18 cellular contexts compared by ENCODE assay signal in the genomic region with DNA sequence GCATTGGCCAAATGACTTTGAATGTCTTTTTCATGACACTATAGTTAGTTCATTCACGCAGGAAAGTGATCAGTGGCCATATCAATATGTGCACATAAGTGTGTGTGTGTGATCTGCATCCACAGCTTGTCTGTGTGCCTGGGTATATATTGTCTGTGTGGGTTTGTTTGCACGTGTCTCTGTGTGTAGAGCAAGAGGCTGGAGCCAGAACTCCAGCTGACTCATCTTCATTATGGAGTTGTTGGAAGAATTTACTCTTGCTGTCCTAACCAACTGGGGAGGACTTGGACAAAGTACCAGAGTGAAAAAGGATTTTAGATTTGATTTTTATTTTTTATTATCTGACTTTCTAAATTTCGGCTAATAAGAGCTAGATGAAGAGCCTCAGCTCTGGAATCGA.
DNase-seq lines count a peak whose midpoint lies in the region; ATAC-seq and TF ChIP-seq lines count a peak whose summit lies in the region.
"Had no signal": no experiment of that assay in that cellular context is flagged by ENCODE, and none has a peak within 500 bp of the region (broad histone marks: within the 10 kb centered on the region; RNA-seq: fewer than 3 reads in every experiment).

No MANE protein-coding gene starts in this region.

- no peaks in the 10 kb centered on the region for H3K36me3 Mint-ChIP-seq in MCF 10A (ENCODE audit: insufficient read depth, unreplicated experiment)
- H3K36me3 Mint-ChIP-seq: naive B cell had no signal

- BruUV-seq in MCF 10A (replicated peaks; lab: Mats Ljungman, UMichigan): no TSS peak
- no TSS peak for BruUV-seq in mammary epithelial cell (replicated peaks; lab: Mats Ljungman, UMichigan)

- H3K27ac ChIP-seq in mammary epithelial cell (ENCODE audit: insufficient read depth, low read depth, low read length) (no peak overlapping the region), lung (ENCODE audit: low read depth in 1 of 2, low read length in 1 of 2) (no peak overlapping the region)
- H3K27ac ChIP-seq: thoracic aorta had no signal

- POLR2A ChIA-PET in MCF 10A (lab: Yijun Ruan, JAX): no interaction called here

- no peak overlapping the region for H3K27ac Mint-ChIP-seq in MCF 10A (ENCODE audit: low read depth, unreplicated experiment)
- H3K27ac Mint-ChIP-seq: effector memory CD8-positive, alpha-beta T cell had no signal

- no peak for TF ChIP-seq CTCF in MCF 10A (IDR thresholded peaks at IDR 0.05; ENCODE audit: unreplicated experiment)
- no peak for TF ChIP-seq CTCF in mammary epithelial cell (conservative IDR thresholded peaks at IDR 0.05 in 1 of 2, IDR thresholded peaks at IDR 0.05 in 1 of 2; ENCODE audit: extremely low read depth in 1 of 2, insufficient read depth in 1 of 2, low read depth in 1 of 2, low read length in 2 of 2)
- TF ChIP-seq CTCF in lung (IDR thresholded peaks at IDR 0.05; ENCODE audit: control extremely low read depth, extremely low read depth): no peak

- 59% methylated on average over 4 of the region's 4 CpGs for WGBS in mammary epithelial cell (ENCODE audit: low coverage, missing lambda C conversion rate)
- 74 to 76% methylated on average over 4 of the region's 4 CpGs for WGBS in lung, 2 donors

- dilution Hi-C loops in mammary epithelial cell (cut with HindIII; ENCODE audit: low sequenced_read_pairs): loop anchor here (25.0 kb wide), 1 partner anchor 249 kb away; no protein-coding TSS in a partner anchor

- no peaks in the 10 kb centered on the region for H3K4me1 ChIP-seq in mammary epithelial cell (ENCODE audit: insufficient read depth, low read length)
- no peaks in the 10 kb centered on the region for H3K4me1 ChIP-seq in lung (ENCODE audit: control insufficient read depth in 2 of 2, insufficient read depth in 2 of 2, low read length in 2 of 2)

- H3K27me3 ChIP-seq in mammary epithelial cell (ENCODE audit: insufficient read depth, low read length): peaks cover 11% of the 10 kb centered on the region
- H3K27me3 ChIP-seq in lung (ENCODE audit: control insufficient read depth, insufficient read depth): no peaks in the 10 kb centered on the region

- no peak overlapping the region for H2AFZ ChIP-seq in mammary epithelial cell (ENCODE audit: low read depth, low read length)

- H3K79me2 ChIP-seq in mammary epithelial cell (ENCODE audit: insufficient read depth, low read length): no peaks in the 10 kb centered on the region

- H4K20me1 ChIP-seq in mammary epithelial cell (ENCODE audit: insufficient read depth, low read length): no peaks in the 10 kb centered on the region

- H3K36me3 ChIP-seq in mammary epithelial cell (ENCODE audit: insufficient read depth, low read length): no peaks in the 10 kb centered on the region
- H3K36me3 ChIP-seq in lung (ENCODE audit: control insufficient read depth in 2 of 2, insufficient read depth in 2 of 2, low read length in 2 of 2): no peaks in the 10 kb centered on the region
- H3K36me3 ChIP-seq: thoracic aorta had no signal

- H3K9ac ChIP-seq in mammary epithelial cell (ENCODE audit: insufficient read depth, low read length): no peak overlapping the region

- peak; percentile 22 for DNase-seq in MCF 10A (ENCODE audit: unreplicated experiment)
- DNase-seq in mammary epithelial cell: no peak
- peak; percentile 63 for DNase-seq in dedifferentiated amniotic fluid mesenchymal stem cell (ENCODE audit: extremely low spot score)
- no peak for DNase-seq in lung (ENCODE audit: low spot score)
- DNase-seq in NCI-H2029 treated with DMSO at 0.1 percent for 48 hours (lab: John Stamatoyannopoulos, UW): no peak
- DNase-seq in DMS 273 (lab: John Stamatoyannopoulos, UW; ENCODE audit: unreplicated experiment): no peak
- DNase-seq: 8988T; activated CD8-positive, alpha-beta memory T cell treated with anti-CD3 and anti-CD28 coated beads, Interleukin-2, amount 50 U/mL, for 4 hours; DMS79 treated with DMSO at 0.1 percent for 48 hours; effector memory CD8-positive, alpha-beta T cell; H9; naive B cell; NCI-H1092 treated with DMSO at 0.1 percent for 48 hours; NCI-H526; Right ventricle myocardium superior had no signal

- peaks cover 10% of the 10 kb centered on the region for H3K4me1 Mint-ChIP-seq in MCF 10A (ENCODE audit: insufficient read depth, unreplicated experiment)
- H3K4me1 Mint-ChIP-seq: naive B cell had no signal

- H3K9me3 Mint-ChIP-seq in MCF 10A (ENCODE audit: unreplicated experiment): no peaks in the 10 kb centered on the region
- H3K9me3 Mint-ChIP-seq: effector memory CD8-positive, alpha-beta T cell; H9; naive B cell had no signal

- CTCF ChIA-PET in MCF 10A (lab: Yijun Ruan, JAX): interaction anchor here (0.6 to 1.2 kb wide), 4 partner anchors 9 to 219 kb away, joined by 3 to 4 read pairs (median 3); no protein-coding TSS in a partner anchor
- CTCF ChIA-PET in mammary epithelial cell (lab: Charles Lee; ENCODE audit: low non-redundant PET): no interaction called here

- no peak overlapping the region for H3K4me3 Mint-ChIP-seq in MCF 10A (ENCODE audit: unreplicated experiment)
- H3K4me3 Mint-ChIP-seq: effector memory CD8-positive, alpha-beta T cell; H9; naive B cell had no signal

- ATAC-seq in lung (ENCODE audit: insufficient read depth, low FRiP score): peak; percentile 55
- no peak for ATAC-seq in HG03354 (IDR thresholded peaks at IDR 0.05; ENCODE audit: poor library complexity, severe bottlenecking, unreplicated experiment)
- no peak for ATAC-seq in GM18861 (IDR thresholded peaks at IDR 0.05; ENCODE audit: unreplicated experiment)
- ATAC-seq: effector memory CD8-positive, alpha-beta T cell had no signal

- intact Hi-C loops in MCF 10A (cut with micrococcal nuclease): no loop called here
- intact Hi-C loops in mammary epithelial cell (cut with micrococcal nuclease): loop anchor here (1.0 kb wide), 1 partner anchor 262 kb away; no protein-coding TSS in a partner anchor

- no peak overlapping the region for H3K4me2 ChIP-seq in mammary epithelial cell (ENCODE audit: insufficient read depth, low read depth, low read length)

- H3K9me3 ChIP-seq in mammary epithelial cell (replicated peaks; ENCODE audit: insufficient read depth, low read length) (no peaks in the 10 kb centered on the region), lung (ENCODE audit: control insufficient read depth in 2 of 2, insufficient read depth in 1 of 2, low read length in 1 of 2) (no peaks in the 10 kb centered on the region)
- H3K9me3 ChIP-seq: thoracic aorta had no signal

- H3K4me3 ChIP-seq in mammary epithelial cell (replicated peaks in 1 of 3; ENCODE audit: insufficient read depth in 1 of 3, low read depth in 2 of 3, low read length in 3 of 3) (no peak overlapping the region), lung (no peak overlapping the region)
- H3K4me3 ChIP-seq: thoracic aorta had no signal

- in situ Hi-C loops in mammary epithelial cell (cut with MboI; ENCODE audit: low sequenced_read_pairs in 2 of 2): no loop called here

- peaks cover 45% of the 10 kb centered on the region for H3K27me3 Mint-ChIP-seq in MCF 10A (ENCODE audit: insufficient read depth, unreplicated experiment)
- H3K27me3 Mint-ChIP-seq: effector memory CD8-positive, alpha-beta T cell had no signal

Comparison
In these comparisons a context has a peak if more than half of its experiments do, and no peak if none do; other contexts are left out.
1. DNase-seq: peak in MCF 10A (single experiment) and dedifferentiated amniotic fluid mesenchymal stem cell (single experiment); none in mammary epithelial cell (single experiment), lung (single experiment), NCI-H2029 treated with DMSO at 0.1 percent for 48 hours (single experiment) and DMS 273 (single experiment).